11 cellular contexts compared by ENCODE assay signal in the genomic region with DNA sequence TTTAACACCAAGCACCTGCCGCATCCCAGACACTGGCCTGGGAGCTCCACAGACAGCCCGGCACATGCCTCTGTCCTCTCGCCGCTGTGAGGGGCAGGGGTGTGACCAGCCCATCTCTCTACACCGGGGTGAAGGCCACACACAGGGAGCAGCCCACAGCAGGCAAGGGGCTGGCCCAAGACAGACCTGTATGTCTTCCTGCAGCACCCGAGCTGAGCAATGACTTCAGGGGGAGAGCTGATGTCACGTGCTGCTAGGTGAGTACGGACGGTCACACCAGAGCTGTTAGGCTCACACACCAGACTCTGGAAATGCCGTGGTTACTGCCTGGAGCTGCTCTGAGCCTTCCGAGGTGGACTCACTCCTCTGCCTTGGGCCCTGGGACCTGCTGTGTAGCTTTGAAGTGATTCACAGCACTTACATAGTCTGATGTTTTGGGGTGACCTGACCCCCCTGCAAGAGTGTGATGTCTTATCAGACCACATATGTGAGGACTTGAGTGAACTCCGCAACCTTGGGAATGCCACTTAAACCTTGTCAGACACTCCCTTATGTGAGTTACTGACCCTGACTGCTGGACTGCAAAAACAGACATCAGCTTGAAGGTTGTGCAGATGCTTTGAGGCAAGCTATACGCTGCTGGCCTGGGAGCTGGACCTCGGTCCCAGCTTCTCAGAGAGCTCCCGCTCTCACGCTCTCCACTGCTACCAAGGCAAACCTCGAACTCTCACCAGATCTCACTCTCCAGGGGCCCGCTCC. TPM values are rescaled to one million over a fixed set of nuclear protein-coding genes. Genes with fewer than 3 reads are reported as not detected.
DNase-seq lines count a peak whose midpoint lies in the region; ATAC-seq, FAIRE-seq and TF ChIP-seq lines count a peak whose summit lies in the region.
"Had no signal": no experiment of that assay in that cellular context is flagged by ENCODE, and none has a peak within 500 bp of the region (broad histone marks: within the 10 kb centered on the region; RNA-seq: fewer than 3 reads in every experiment).

No MANE protein-coding gene starts in this region.

- peaks cover 10% of the 10 kb centered on the region for H3K36me3 Mint-ChIP-seq in activated naive CD4-positive, alpha-beta T cell treated with anti-CD3 and anti-CD28 coated beads, Interleukin-2, amount 10 ng/mL, durations not matched to agents 7 days and 5 days
- H3K36me3 Mint-ChIP-seq in stimulated activated naive B cell treated with anti-CD40 and anti-IgM and Interleukin-4, amounts not matched to agents 10 μg/mL and 1 μg/mL and 100 μg/mL, for 72 hours = peaks cover 23 to 26% of the 10 kb centered on the region in 2 donors

- peaks cover 15% of the 10 kb centered on the region; the same call in 1 of the 2 replicates for H3K36me3 ChIP-seq in SK-N-MC (ENCODE audit: insufficient read depth, low read length)
- no peaks in the 10 kb centered on the region for H3K36me3 ChIP-seq in endothelial cell of umbilical vein (ENCODE audit: control insufficient read depth in 2 of 2, extremely low read depth in 1 of 2, insufficient read depth in 2 of 2, low read length in 2 of 2)

- H3K9me3 ChIP-seq in SK-N-MC (ENCODE audit: low read depth, low read length) (no peaks in the 10 kb centered on the region), endothelial cell of umbilical vein (replicated peaks; ENCODE audit: control insufficient read depth, insufficient read depth, low read length) (no peaks in the 10 kb centered on the region)

- H4K20me1 ChIP-seq in endothelial cell of umbilical vein (replicated peaks; ENCODE audit: control insufficient read depth, extremely low read depth, insufficient read depth, low read length) = no peaks in the 10 kb centered on the region

- H2AFZ ChIP-seq in endothelial cell of umbilical vein (ENCODE audit: low read depth, low read length) = no peak overlapping the region

- no TSS peak for BruUV-seq in endothelial cell of umbilical vein (replicated peaks; lab: Mats Ljungman, UMichigan)

- H3K4me1 Mint-ChIP-seq in activated naive CD4-positive, alpha-beta T cell treated with anti-CD3 and anti-CD28 coated beads, Interleukin-2, amount 10 ng/mL, durations not matched to agents 7 days and 5 days = peaks cover 61% of the 10 kb centered on the region
- H3K4me1 Mint-ChIP-seq in stimulated activated naive B cell treated with anti-CD40 and anti-IgM and Interleukin-4, amounts not matched to agents 10 μg/mL and 1 μg/mL and 100 μg/mL, for 72 hours = peaks cover 29 to 62% of the 10 kb centered on the region in 2 donors

- no peaks in the 10 kb centered on the region for H3K9me1 ChIP-seq in endothelial cell of umbilical vein (replicated peaks; ENCODE audit: control insufficient read depth, extremely low read depth, insufficient read depth, low read length)

- POLR2A ChIA-PET in endothelial cell of umbilical vein (lab: Charles Lee) = no interaction called here

- peak overlapping the region; percentile 96 for H3K9ac ChIP-seq in SK-N-MC (ENCODE audit: insufficient read length)
- no peak overlapping the region for H3K9ac ChIP-seq in endothelial cell of umbilical vein (replicated peaks; ENCODE audit: extremely low read depth, insufficient read depth, low read length)

- H3K27me3 Mint-ChIP-seq in activated naive CD4-positive, alpha-beta T cell treated with anti-CD3 and anti-CD28 coated beads, Interleukin-2, amount 10 ng/mL, durations not matched to agents 7 days and 5 days = no peaks in the 10 kb centered on the region
- H3K27me3 Mint-ChIP-seq in stimulated activated naive B cell treated with anti-CD40 and anti-IgM and Interleukin-4, amounts not matched to agents 10 μg/mL and 1 μg/mL and 100 μg/mL, for 72 hours = no peaks in the 10 kb centered on the region

- CTCF ChIA-PET in activated naive CD4-positive, alpha-beta T cell treated with anti-CD3 and anti-CD28 coated beads, Interleukin-2, amount 10 ng/mL, durations not matched to agents 7 days and 5 days (lab: Charles Lee) = no interaction called here
- CTCF ChIA-PET in endothelial cell of umbilical vein (lab: Charles Lee) = interaction anchor here (0.9 to 1.1 kb wide), 2 partner anchors 10 to 197 kb away, joined by 3 to 4 read pairs; no protein-coding TSS in a partner anchor

- H3K4me3 ChIP-seq in SK-N-MC (peak overlapping the region; percentile 90), endothelial cell of umbilical vein (replicated peaks in 1 of 3; ENCODE audit: insufficient read depth in 1 of 3, low read depth in 1 of 3, low read length in 3 of 3) (no peak overlapping the region)

- ATAC-seq in stimulated activated naive B cell treated with anti-CD40 and anti-IgM and Interleukin-4, amounts not matched to agents 10 μg/mL and 1 μg/mL and 100 μg/mL, for 72 hours (replicated peaks) = no peak
- ATAC-seq in HG03521 (IDR thresholded peaks at IDR 0.05; ENCODE audit: unreplicated experiment) = no peak

- H3K27ac ChIP-seq in SK-N-MC = peak overlapping the region; percentile 31; the same call in 1 of the 2 replicates
- no peak overlapping the region for H3K27ac ChIP-seq in endothelial cell of umbilical vein (ENCODE audit: insufficient read depth, low read depth, low read length)

- no peaks in the 10 kb centered on the region for H3K27me3 ChIP-seq in endothelial cell of umbilical vein (ENCODE audit: control insufficient read depth in 2 of 2, insufficient read depth in 2 of 2, low read length in 2 of 2)

- TF ChIP-seq CTCF in endothelial cell of umbilical vein (IDR thresholded peaks at IDR 0.05; ENCODE audit: extremely low read depth in 1 of 2, insufficient read depth in 1 of 2, low read depth in 1 of 2, low read length in 2 of 2) = no peak

- H3K4me3 Mint-ChIP-seq in activated naive CD4-positive, alpha-beta T cell treated with anti-CD3 and anti-CD28 coated beads, Interleukin-2, amount 10 ng/mL, durations not matched to agents 7 days and 5 days = peak overlapping the region; percentile 95
- H3K4me3 Mint-ChIP-seq in stimulated activated naive B cell treated with anti-CD40 and anti-IgM and Interleukin-4, amounts not matched to agents 10 μg/mL and 1 μg/mL and 100 μg/mL, for 72 hours = peak overlapping the region; percentile 94 to 99

- dilution Hi-C loops in endothelial cell of umbilical vein (cut with MboI; ENCODE audit: extremely low pct_ligation_motif_present, low sequenced_read_pairs) = no loop called here

- peaks cover 30% of the 10 kb centered on the region for H3K79me2 ChIP-seq in endothelial cell of umbilical vein (ENCODE audit: control insufficient read depth, insufficient read depth, low read length)

- no peaks in the 10 kb centered on the region for H3K9me3 Mint-ChIP-seq in activated naive CD4-positive, alpha-beta T cell treated with anti-CD3 and anti-CD28 coated beads, Interleukin-2, amount 10 ng/mL, durations not matched to agents 7 days and 5 days
- H3K9me3 Mint-ChIP-seq in stimulated activated naive B cell treated with anti-CD40 and anti-IgM and Interleukin-4, amounts not matched to agents 10 μg/mL and 1 μg/mL and 100 μg/mL, for 72 hours = no peaks in the 10 kb centered on the region

- no peak for DNase-seq in activated naive CD4-positive, alpha-beta T cell treated with anti-CD3 and anti-CD28 coated beads, Interleukin-2, amount 10 ng/mL, durations not matched to agents 7 days and 5 days
- no peak for DNase-seq in activated naive CD4-positive, alpha-beta T cell (lab: John Stamatoyannopoulos, UW)
- DNase-seq in SK-N-MC (ENCODE audit: low read depth, low spot score) (no peak), endothelial cell of umbilical vein (ENCODE audit: low read depth, low spot score) (no peak), activated gamma-delta T cell treated with Interleukin-2 at 50 U/mL for 16 hours (no peak), cerebellar nuclear complex (lab: John Stamatoyannopoulos, UW) (no peak)
- no peak for DNase-seq in stimulated activated naive B cell treated with anti-CD40 and anti-IgM and Interleukin-4, amounts not matched to agents 10 μg/mL and 1 μg/mL and 100 μg/mL, for 72 hours
- DNase-seq: amniotic stem cell, NCI-H226, T-helper 9 cell had no signal

- H3K4me1 ChIP-seq in endothelial cell of umbilical vein (ENCODE audit: control insufficient read depth, extremely low read depth, insufficient read depth, low read length) = peaks cover 30% of the 10 kb centered on the region

- H3K4me2 ChIP-seq in endothelial cell of umbilical vein (ENCODE audit: insufficient read depth, low read length) = no peak overlapping the region

- TF ChIP-seq POLR2A in endothelial cell of umbilical vein (IDR thresholded peaks at IDR 0.05; ENCODE audit: low read depth, low read length) = no peak

- H3K27ac Mint-ChIP-seq in activated naive CD4-positive, alpha-beta T cell treated with anti-CD3 and anti-CD28 coated beads, Interleukin-2, amount 10 ng/mL, durations not matched to agents 7 days and 5 days = peak overlapping the region; percentile 85
- peak overlapping the region; percentile 93 for H3K27ac Mint-ChIP-seq in stimulated activated naive B cell treated with anti-CD40 and anti-IgM and Interleukin-4, amounts not matched to agents 10 μg/mL and 1 μg/mL and 100 μg/mL, for 72 hours

- intact Hi-C loops in endothelial cell of umbilical vein (cut with micrococcal nuclease) = no loop called here

- no peak for FAIRE-seq in endothelial cell of umbilical vein (lab: Jason Lieb, UNC)

TF ChIP-seq in endothelial cell of umbilical vein, 7 proteins besides CTCF, POLR2A, EP300 and RAD21:
- TF ChIP-seq, protein P1, sequence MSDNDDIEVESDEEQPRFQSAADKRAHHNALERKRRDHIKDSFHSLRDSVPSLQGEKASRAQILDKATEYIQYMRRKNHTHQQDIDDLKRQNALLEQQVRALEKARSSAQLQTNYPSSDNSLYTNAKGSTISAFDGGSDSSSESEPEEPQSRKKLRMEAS (IDR thresholded peaks at IDR 0.05; ENCODE audit: insufficient read depth, insufficient read length) = no peak
- TF ChIP-seq POLR2AphosphoS5 (IDR thresholded peaks at IDR 0.05; ENCODE audit: insufficient read depth, low read depth, low read length) = peak; percentile 6

RNA-seq across cellular contexts. Expression of gene XRCC3, which starts 1.8 kb away (rescaled TPM):
- 25.1 and 27.2 TPM in 2 replicates for total RNA-seq in endothelial cell of umbilical vein
- polyA plus RNA-seq in endothelial cell of umbilical vein = 13.4 and 13.6 TPM in 2 replicates
- polyA plus RNA-seq in endothelial cell of umbilical vein (2011; cell fraction: cytosol; rRNA removed) = 14.1 and 14.5 TPM in 2 replicates
- 33.2 and 41.1 TPM in 2 replicates for polyA plus RNA-seq in endothelial cell of umbilical vein (2011; cell fraction: nucleus; rRNA removed)
- 8.4 and 10.0 TPM in 2 replicates for polyA plus RNA-seq in endothelial cell of umbilical vein (2012)
- 11.2 and 16.4 TPM in 2 replicates for polyA minus RNA-seq in endothelial cell of umbilical vein
- 17.4 TPM for polyA minus RNA-seq in endothelial cell of umbilical vein (2011; cell fraction: cytosol; rRNA and poly(A)+ RNA removed)
- polyA minus RNA-seq in endothelial cell of umbilical vein (2011; cell fraction: nucleus; rRNA and poly(A)+ RNA removed) = 10.9 and 11.2 TPM in 2 replicates

RNA-seq across cellular contexts. Expression of gene ZFYVE21, which starts 2.1 kb away (rescaled TPM):
- 54.5 and 55.8 TPM in 2 replicates for total RNA-seq in endothelial cell of umbilical vein
- 98.3 and 126 TPM in 2 replicates for polyA plus RNA-seq in endothelial cell of umbilical vein
- 93.5 and 94.5 TPM in 2 replicates for polyA plus RNA-seq in endothelial cell of umbilical vein (2011; cell fraction: cytosol; rRNA removed)
- 54.3 and 70.0 TPM in 2 replicates for polyA plus RNA-seq in endothelial cell of umbilical vein (2011; cell fraction: nucleus; rRNA removed)
- 42.4 and 49.3 TPM in 2 replicates for polyA plus RNA-seq in endothelial cell of umbilical vein (2012)
- 47.7 and 51.3 TPM in 2 replicates for polyA minus RNA-seq in endothelial cell of umbilical vein
- polyA minus RNA-seq in endothelial cell of umbilical vein (2011; cell fraction: cytosol; rRNA and poly(A)+ RNA removed) = 18.8 TPM
- 27.8 and 30.9 TPM in 2 replicates for polyA minus RNA-seq in endothelial cell of umbilical vein (2011; cell fraction: nucleus; rRNA and poly(A)+ RNA removed)
